Comparison of ENCODE assay signal across 8 cellular contexts in the genomic region with DNA sequence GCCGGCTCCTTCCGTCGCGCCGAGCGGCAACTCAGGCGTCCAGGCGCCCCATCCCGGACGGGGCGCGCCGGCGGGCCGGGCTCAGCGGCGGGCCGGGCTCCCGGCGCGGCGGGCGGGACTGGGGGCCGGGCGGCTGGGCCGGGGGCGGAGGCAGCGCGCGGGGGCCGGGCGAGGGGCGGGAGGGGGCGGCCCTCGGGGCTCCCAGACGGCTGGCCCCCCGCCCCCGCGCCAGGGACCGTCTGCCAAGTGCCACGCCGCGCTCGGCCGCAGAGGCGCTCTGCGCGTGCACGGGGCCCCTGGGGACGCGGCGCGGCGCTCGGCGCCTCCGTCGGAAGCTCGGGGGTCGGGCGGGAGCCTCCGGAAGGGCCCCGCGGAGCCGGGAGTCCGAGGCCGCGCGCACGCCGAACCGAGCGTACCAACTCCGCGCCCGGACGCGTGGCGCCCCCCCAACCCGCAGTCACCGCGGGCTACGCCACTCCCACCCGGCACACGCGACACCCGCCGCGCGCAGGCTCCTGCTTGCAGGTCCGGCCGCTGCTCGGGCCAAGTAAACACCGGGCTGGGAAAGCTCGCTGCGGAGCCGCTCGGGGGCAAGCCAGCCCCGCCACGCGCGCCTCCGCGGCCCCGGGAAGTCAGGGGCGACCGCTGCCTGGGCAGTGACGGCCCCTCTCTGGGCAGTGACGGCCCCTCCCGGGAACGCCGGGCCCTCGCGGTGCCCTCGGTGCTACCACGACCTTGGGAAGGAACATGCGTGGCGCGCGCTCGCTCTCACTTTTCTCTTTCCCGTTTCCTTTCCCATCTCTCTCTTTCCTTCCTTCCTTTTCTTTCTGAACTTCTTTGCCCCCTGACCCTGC. TPM values are rescaled to one million over a fixed set of nuclear protein-coding genes. Genes with fewer than 3 reads are reported as not detected.
DNase-seq lines count a peak whose midpoint lies in the region; ATAC-seq and TF ChIP-seq lines count a peak whose summit lies in the region.

TSS of gene PREX1 (minus strand) at position 120 of the 854 bp plus-strand sequence. CDS start 139 bp downstream, outside the sequence.

- H3K36me3 Mint-ChIP-seq in chondrocyte (ENCODE audit: low read depth) = no peaks in the 10 kb centered on the region

- CTCF ChIA-PET in HEK293T (lab: Yijun Ruan, JAX) = interaction anchor here (1.2 kb wide), 1 partner anchor 171 kb away, joined by 3 read pairs; no protein-coding TSS in a partner anchor

- TF ChIP-seq CTCF in chondrocyte (IDR thresholded peaks at IDR 0.05) = no peak

- H3K27me3 Mint-ChIP-seq in chondrocyte (ENCODE audit: low read depth) = no peaks in the 10 kb centered on the region

- peak; percentile 48 for TF ChIP-seq POLR2A in GM10847 (IDR thresholded peaks at IDR 0.05; ENCODE audit: extremely low read depth, insufficient read length)

- intact Hi-C loops in left colon (cut with DNase I, micrococcal nuclease) = no loop called here

- peak; percentile 89 for DNase-seq in HEK293T (ENCODE audit: extremely low spot score)
- DNase-seq in NCI-H146 (lab: John Stamatoyannopoulos, UW) = peak; percentile 88
- peak; percentile 67 for DNase-seq in activated CD4-positive, alpha-beta T cell treated with anti-CD3 and anti-CD28 coated beads for 1 hour
- no peak for DNase-seq in chondrocyte (ENCODE audit: low spot score)
- DNase-seq in left colon = peak; percentile 44 to 74
- peak in 3 of 4 experiments; percentile 47 to 71 (median 61) for DNase-seq in stimulated activated CD4-positive, alpha-beta T cell treated with anti-CD3 and anti-CD28 coated beads, Interleukin-1b, Interleukin-23, amount 100 ng/mL, for 24 hours (ENCODE audit: low read depth in 4 of 4, low spot score in 1 of 4)
- no peak for DNase-seq in epidermal melanocyte (ENCODE audit: insufficient read length, low spot score)

- peak; percentile 71 for ATAC-seq in left colon

- peaks cover 48% of the 10 kb centered on the region for H3K4me1 Mint-ChIP-seq in chondrocyte (ENCODE audit: low read depth)

- no peak within 1 kb of the TSS for H3K27ac Mint-ChIP-seq in chondrocyte (ENCODE audit: unreplicated experiment)

- no peaks in the 10 kb centered on the region for H3K9me3 Mint-ChIP-seq in chondrocyte (ENCODE audit: low read depth)

- H3K4me3 Mint-ChIP-seq in chondrocyte (ENCODE audit: unreplicated experiment) = peak within 1 kb of the TSS; percentile 80

- POLR2A ChIA-PET in HEK293T (lab: Yijun Ruan, JAX) = interaction anchor here (0.8 to 1.2 kb wide), 3 partner anchors 13 to 21 kb away, joined by 3 to 4 read pairs (median 4); no protein-coding TSS in a partner anchor

TF ChIP-seq in HEK293T, 16 proteins besides CTCF, POLR2A, EP300 and RAD21:
- TF ChIP-seq LEF1 (IDR thresholded peaks at IDR 0.05; ENCODE audit: borderline replicate concordance) = peak; percentile 77; the same call in 1 of the 2 replicates
- TF ChIP-seq ARNT (IDR thresholded peaks at IDR 0.05) = peak; percentile 48; the same call in 1 of the 2 replicates
- no peak for TF ChIP-seq SP1 (IDR thresholded peaks at IDR 0.05)
- peak; percentile 51; the same call in 1 of the 2 replicates for TF ChIP-seq FOXM1 (IDR thresholded peaks at IDR 0.05; ENCODE audit: borderline replicate concordance)

RNA-seq across cellular contexts. Expression of gene PREX1, which starts in this region (rescaled TPM):
- total RNA-seq in chondrocyte (3.0 to 5.0 TPM (median 3.3 TPM) in 3 replicates), left colon (10 to 100 TPM in 1 of 2 donors, 1 to 10 TPM in 1; 6.2 to 11.8 TPM)

Comparison
In these comparisons a context has a peak if more than half of its experiments do, and no peak if none do; other contexts are left out.
1. DNase-seq: peak in HEK293T (single experiment), NCI-H146 (single experiment), activated CD4-positive, alpha-beta T cell treated with anti-CD3 and anti-CD28 coated beads for 1 hour (single experiment), left colon (2 of 2) and stimulated activated CD4-positive, alpha-beta T cell treated with anti-CD3 and anti-CD28 coated beads, Interleukin-1b, Interleukin-23, amount 100 ng/mL, for 24 hours (3 of 4); none in chondrocyte (single experiment) and epidermal melanocyte (single experiment).